ENCODE assay signal across 9 cellular contexts in genomic region chr17:76414334-76415295, GRCh38. TPM values are rescaled to one million over a fixed set of nuclear protein-coding genes. Genes with fewer than 3 reads are reported as not detected.
A peak's percentile ranks its signal among the peaks of the same experiment; 100 is the strongest.
DNase-seq lines count a peak whose midpoint lies in the region; ATAC-seq and TF ChIP-seq lines count a peak whose summit lies in the region.
"Had no signal": no experiment of that assay in that cellular context is flagged by ENCODE, and none has a peak within 500 bp of the region (broad histone marks: within the 10 kb centered on the region; RNA-seq: fewer than 3 reads in every experiment).

No MANE protein-coding gene starts in this region.

- H3K18ac ChIP-seq in mesendoderm (ENCODE audit: low read length), result no peak overlapping the region

- no peak overlapping the region for H3K27ac ChIP-seq in mesendoderm (ENCODE audit: low read depth, low read length)

- H3K79me2 ChIP-seq in mesendoderm (ENCODE audit: control insufficient read depth, insufficient read depth, low read length), result peaks cover 36% of the 10 kb centered on the region

- no CpG with 5 or more reads among the region's 21 CpGs for WGBS in mesendoderm (ENCODE audit: extremely low coverage, insufficient coverage, low lambda C conversion rate)

- no peak overlapping the region for H4K5ac ChIP-seq in mesendoderm (ENCODE audit: low read length)

- no peak overlapping the region for H3K4me2 ChIP-seq in mesendoderm (ENCODE audit: low read length)

- H2BK5ac ChIP-seq in mesendoderm (ENCODE audit: low read length), result no peak overlapping the region

- H4K8ac ChIP-seq in mesendoderm (ENCODE audit: low read depth, low read length), result no peak overlapping the region

- no peaks in the 10 kb centered on the region for H3K9me3 Mint-ChIP-seq in brain
- H3K9me3 Mint-ChIP-seq: T-cell had no signal

- no peaks in the 10 kb centered on the region for H3K27me3 ChIP-seq in mesendoderm (ENCODE audit: insufficient read depth, low read length, poor library complexity)

- H3K27me3 Mint-ChIP-seq in brain, result no peaks in the 10 kb centered on the region
- H3K27me3 Mint-ChIP-seq: T-cell had no signal

- H3K79me1 ChIP-seq in mesendoderm (ENCODE audit: low read length), result peaks cover 27% of the 10 kb centered on the region

- H3K9ac ChIP-seq in mesendoderm (ENCODE audit: low read length), result peak overlapping the region; percentile 6

- H3K36me3 Mint-ChIP-seq in brain, result peaks cover 32% of the 10 kb centered on the region

- H3K4me3 Mint-ChIP-seq in brain, result peak overlapping the region in 2 of 5 experiments; percentile 44 to 49
- H3K4me3 Mint-ChIP-seq: T-cell had no signal

- no peak overlapping the region for H2BK15ac ChIP-seq in mesendoderm (replicated peaks; ENCODE audit: low read depth)

- peak; percentile 67 for DNase-seq in AG20443 (ENCODE audit: low spot score)
- peak; percentile 76 to 90 for DNase-seq in NCI-H2081 (lab: John Stamatoyannopoulos, UW)
- DNase-seq in mesendoderm, result peak; percentile 27
- no peak for DNase-seq in GM20000 (ENCODE audit: low spot score)
- DNase-seq in KG1 (lab: John Stamatoyannopoulos, UW), result no peak
- DNase-seq in SIG-M5 treated with dmso at 0.1 percent for 504 hours (lab: John Stamatoyannopoulos, UW; ENCODE audit: unreplicated experiment), result no peak
- DNase-seq: T-cell had no signal

- no peak for TF ChIP-seq CTCF in brain (conservative IDR thresholded peaks at IDR 0.05)
- TF ChIP-seq CTCF in GM20000 (IDR thresholded peaks at IDR 0.05; ENCODE audit: extremely low read depth, missing control alignments), result no peak

- peaks cover 2% of the 10 kb centered on the region for H3K36me3 ChIP-seq in mesendoderm (ENCODE audit: control insufficient read depth, insufficient read depth, low read length)

- H2AK5ac ChIP-seq in mesendoderm (ENCODE audit: low read length), result no peak overlapping the region

- peaks cover 53% of the 10 kb centered on the region for H3K4me1 Mint-ChIP-seq in brain

- H3K23ac ChIP-seq in mesendoderm (ENCODE audit: low read length), result peak overlapping the region; percentile 80

- H3K4me3 ChIP-seq in mesendoderm (ENCODE audit: low read length), result no peak overlapping the region

- ATAC-seq in HG02571 (IDR thresholded peaks at IDR 0.05; ENCODE audit: unreplicated experiment), result no peak
- ATAC-seq: T-cell had no signal

- H3K4ac ChIP-seq in mesendoderm (ENCODE audit: low read depth, low read length), result no peak overlapping the region

- H2BK120ac ChIP-seq in mesendoderm (ENCODE audit: low read depth, low read length), result no peak overlapping the region

- peak overlapping the region; percentile 64 to 88 (median 82) for H3K27ac Mint-ChIP-seq in brain
- H3K27ac Mint-ChIP-seq: T-cell had no signal

- peaks cover 7% of the 10 kb centered on the region for H3K4me1 ChIP-seq in mesendoderm (ENCODE audit: control insufficient read depth, low read depth, low read length)

- peak overlapping the region; percentile 49 for H3K56ac ChIP-seq in mesendoderm (ENCODE audit: low read length)

RNA-seq across cellular contexts. Expression of gene SPHK1, which starts 30.2 kb away (rescaled TPM):
- 1.6 TPM for polyA plus RNA-seq in brain (ENCODE audit: insufficient read depth, low read depth, low replicate concordance)
- polyA plus RNA-seq in mesendoderm (2013, experiment 1 of 2), result 0.44 TPM
- polyA plus RNA-seq in mesendoderm (2013, experiment 2 of 2), result 0.35 TPM

RNA-seq across cellular contexts. Expression of gene UBE2O, which starts 38.3 kb away (rescaled TPM):
- 36.9 TPM for polyA plus RNA-seq in brain (ENCODE audit: insufficient read depth, low read depth, low replicate concordance)
- polyA plus RNA-seq in mesendoderm (2013, experiment 1 of 2), result 21.4 TPM
- polyA plus RNA-seq in mesendoderm (2013, experiment 2 of 2), result 21.3 TPM

RNA-seq across cellular contexts. Expression of gene AANAT, which starts 52.8 kb away (rescaled TPM):
- polyA plus RNA-seq in brain (ENCODE audit: insufficient read depth, low read depth, low replicate concordance), result not detected
- polyA plus RNA-seq in mesendoderm (2013, experiment 1 of 2), result 0.15 TPM
- polyA plus RNA-seq in mesendoderm (2013, experiment 2 of 2), result 0.14 TPM

Comparison
In these comparisons a context has a peak if more than half of its experiments do, and no peak if none do; other contexts are left out.
1. DNase-seq: peak in AG20443 (single experiment), NCI-H2081 (2 of 2) and mesendoderm (single experiment); none in GM20000 (single experiment), KG1 (single experiment) and SIG-M5 treated with dmso at 0.1 percent for 504 hours (single experiment).